Comparison of ENCODE assay signal across 22 cellular contexts in the genomic region with DNA sequence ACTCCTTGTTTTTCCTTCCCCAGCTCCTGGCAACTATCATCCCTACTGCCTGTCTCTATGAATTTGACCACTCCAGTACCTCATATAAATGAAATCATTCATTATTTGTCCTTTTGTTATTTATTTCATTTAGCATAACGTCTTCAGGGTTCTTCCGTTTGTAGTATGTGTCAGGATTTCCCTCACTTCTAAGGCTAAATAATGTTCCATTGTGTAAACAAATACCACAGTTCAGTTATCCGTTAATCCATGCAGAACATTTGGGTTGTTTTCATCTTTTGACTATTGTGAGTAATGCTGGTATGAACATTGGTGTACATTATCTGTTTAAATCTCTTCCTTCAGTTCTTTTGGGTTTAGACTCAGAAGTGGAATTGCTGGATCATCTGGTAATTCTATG.
DNase-seq lines count a peak whose midpoint lies in the region; ATAC-seq and TF ChIP-seq lines count a peak whose summit lies in the region.
"Had no signal": no experiment of that assay in that cellular context is flagged by ENCODE, and none has a peak within 500 bp of the region (broad histone marks: within the 10 kb centered on the region; RNA-seq: fewer than 3 reads in every experiment).

No MANE protein-coding gene starts in this region.

- TF ChIP-seq CTCF in GM13976 (IDR thresholded peaks at IDR 0.05; ENCODE audit: borderline replicate concordance, control extremely low read depth, extremely low read depth, insufficient read depth, missing control alignments), result no peak

- peak; percentile 73 for DNase-seq in COLO829 (ENCODE audit: low spot score)
- peak; percentile 33 for DNase-seq in glomerular visceral epithelial cell (ENCODE audit: extremely low spot score)
- no peak for DNase-seq in GM13976 (ENCODE audit: low spot score)
- DNase-seq in DMS 273 treated with DMSO at 0.1 percent for 48 hours (lab: John Stamatoyannopoulos, UW), result no peak
- DNase-seq: activated CD4-positive, alpha-beta T cell treated with anti-CD3 and anti-CD28 coated beads for 1 hour; activated gamma-delta T cell; CD8-positive, alpha-beta T cell; DND-41; heart left ventricle; Karpas-422; left lung; naive B cell; NCI-H1694 treated with DMSO at 0.1 percent for 48 hours; NCI-H2171 treated with DMSO at 0.1 percent for 48 hours; stimulated activated CD4-positive, alpha-beta T cell treated with anti-CD3 and anti-CD28 coated beads, Interleukin-2, amount 100 ng/mL, for 48 hours; substantia nigra; upper lobe of left lung had no signal

- in situ Hi-C loops in GM13976 (cut with MboI; ENCODE audit: low sequenced_read_pairs, unreplicated experiment), result no loop called here

- peak; percentile 66 for ATAC-seq in GM19438 (IDR thresholded peaks at IDR 0.05; ENCODE audit: low read depth, unreplicated experiment)
- ATAC-seq in HG03378 (IDR thresholded peaks at IDR 0.05; ENCODE audit: unreplicated experiment), result peak; percentile 51
- ATAC-seq in HG03159 (IDR thresholded peaks at IDR 0.05; ENCODE audit: unreplicated experiment), result no peak
- no peak for ATAC-seq in HG03442 (IDR thresholded peaks at IDR 0.05; ENCODE audit: unreplicated experiment)
- ATAC-seq: CD8-positive, alpha-beta T cell; heart left ventricle; left lung; stimulated activated effector memory CD8-positive, alpha-beta T cell treated with anti-CD3 and anti-CD28 coated beads, Interleukin-12 subunit alpha, Interleukin-12 subunit beta, amount 100 ng/mL, for 72 hours had no signal

Comparison
In these comparisons a context has a peak if more than half of its experiments do, and no peak if none do; other contexts are left out.
1. DNase-seq: peak in COLO829 (single experiment) and glomerular visceral epithelial cell (single experiment); none in GM13976 (single experiment) and DMS 273 treated with DMSO at 0.1 percent for 48 hours (single experiment).
2. ATAC-seq: peak in GM19438 (single experiment) and HG03378 (single experiment); none in HG03159 (single experiment) and HG03442 (single experiment).